In genomic region chr7:45980973-45981372, GRCh38 we compare ENCODE assay signal across 26 cellular contexts. TPM values are rescaled to one million over a fixed set of nuclear protein-coding genes. Genes with fewer than 3 reads are reported as not detected.
DNase-seq lines count a peak whose midpoint lies in the region; ATAC-seq and TF ChIP-seq lines count a peak whose summit lies in the region.
"Had no signal": no experiment of that assay in that cellular context is flagged by ENCODE, and none has a peak within 500 bp of the region (broad histone marks: within the 10 kb centered on the region; RNA-seq: fewer than 3 reads in every experiment).

No MANE protein-coding gene starts in this region.

- H3K27me3 ChIP-seq in SJSA1 (replicated peaks) (no peaks in the 10 kb centered on the region), smooth muscle cell (ENCODE audit: low read depth) (no peaks in the 10 kb centered on the region), body of pancreas (no peaks in the 10 kb centered on the region)
- H3K27me3 ChIP-seq: brain microvascular endothelial cell, hepatocyte, thyroid gland had no signal

- ATAC-seq in GM21737 (IDR thresholded peaks at IDR 0.05; ENCODE audit: unreplicated experiment) (no peak), body of pancreas (no peak)
- ATAC-seq in activated T-cell treated with anti-CD3 and anti-CD28 coated beads, Interleukin-2, amount 50 U/mL, for 4 hours: no peak
- ATAC-seq: esophagus mucosa; HepG2; left colon; stimulated activated naive CD8-positive, alpha-beta T cell treated with anti-CD3 and anti-CD28 coated beads, Interleukin-15, amount 100 ng/mL, for 72 hours had no signal

- no peak for TF ChIP-seq POLR2A in body of pancreas (IDR thresholded peaks at IDR 0.05)

- POLR2A ChIA-PET in GM10248 (lab: Yijun Ruan, JAX): no interaction called here

- H3K4me2 ChIP-seq in smooth muscle cell: no peak overlapping the region
- H3K4me2 ChIP-seq: hepatocyte had no signal

- no peak overlapping the region for H3K4me3 Mint-ChIP-seq in activated T-cell treated with anti-CD3 and anti-CD28 coated beads, Interleukin-2, amount 50 U/mL, for 4 hours
- H3K4me3 Mint-ChIP-seq: CD14-positive monocyte; stimulated activated naive CD8-positive, alpha-beta T cell treated with anti-CD3 and anti-CD28 coated beads, Interleukin-15, amount 100 ng/mL, for 72 hours had no signal

- peaks cover 4% of the 10 kb centered on the region for H3K9me3 Mint-ChIP-seq in activated T-cell treated with anti-CD3 and anti-CD28 coated beads, Interleukin-2, amount 50 U/mL, for 4 hours
- H3K9me3 Mint-ChIP-seq: stimulated activated naive CD8-positive, alpha-beta T cell treated with anti-CD3 and anti-CD28 coated beads, Interleukin-15, amount 100 ng/mL, for 72 hours had no signal

- TF ChIP-seq CTCF in GM10248 (IDR thresholded peaks at IDR 0.05; ENCODE audit: control extremely low read depth, extremely low read depth, low read depth, missing control alignments): no peak
- TF ChIP-seq CTCF in smooth muscle cell (IDR thresholded peaks at IDR 0.05; ENCODE audit: borderline replicate concordance, insufficient read depth, poor library complexity, severe bottlenecking): no peak
- TF ChIP-seq CTCF in body of pancreas (IDR thresholded peaks at IDR 0.05): no peak

- intact Hi-C loops in body of pancreas (cut with DNase I): no loop called here

- peaks cover 31% of the 10 kb centered on the region for H3F3A ChIP-seq in smooth muscle cell (ENCODE audit: low read depth)

- H3K36me3 ChIP-seq in SJSA1 (no peaks in the 10 kb centered on the region), smooth muscle cell (ENCODE audit: low read depth) (no peaks in the 10 kb centered on the region), body of pancreas (replicated peaks in 1 of 2; ENCODE audit: insufficient read depth in 1 of 2, low read depth in 2 of 2) (no peaks in the 10 kb centered on the region)
- H3K36me3 ChIP-seq: brain microvascular endothelial cell, thyroid gland had no signal

- H3K9me3 ChIP-seq in SJSA1 (replicated peaks) (peaks cover 6% of the 10 kb centered on the region; the same call in 1 of the 2 replicates), smooth muscle cell (replicated peaks; ENCODE audit: low read depth) (no peaks in the 10 kb centered on the region), body of pancreas (no peaks in the 10 kb centered on the region)
- H3K9me3 ChIP-seq: thyroid gland had no signal

- no peaks in the 10 kb centered on the region for H3K27me3 Mint-ChIP-seq in activated T-cell treated with anti-CD3 and anti-CD28 coated beads, Interleukin-2, amount 50 U/mL, for 4 hours (ENCODE audit: low read depth)

- WGBS in smooth muscle cell (ENCODE audit: low lambda C conversion rate): 90% methylated on average over 6 of the region's 6 CpGs
- 80 to 88% methylated on average over 6 of the region's 6 CpGs for WGBS in body of pancreas, 2 donors

- H3K79me2 ChIP-seq in smooth muscle cell (ENCODE audit: low read depth): no peaks in the 10 kb centered on the region
- H3K79me2 ChIP-seq: hepatocyte had no signal

- peak overlapping the region; percentile 4 for H2AFZ ChIP-seq in smooth muscle cell (ENCODE audit: low read depth)
- H2AFZ ChIP-seq: hepatocyte had no signal

- H3K4me1 Mint-ChIP-seq in activated T-cell treated with anti-CD3 and anti-CD28 coated beads, Interleukin-2, amount 50 U/mL, for 4 hours (ENCODE audit: low read depth): no peaks in the 10 kb centered on the region
- H3K4me1 Mint-ChIP-seq: CD14-positive monocyte had no signal

- H3K27ac ChIP-seq in SJSA1 (peak overlapping the region; percentile 98), smooth muscle cell (ENCODE audit: low read depth) (peak overlapping the region; percentile 100), body of pancreas (no peak overlapping the region)
- H3K27ac ChIP-seq: brain microvascular endothelial cell, hepatocyte, thyroid gland had no signal

- peak overlapping the region; percentile 64 for H3K9ac ChIP-seq in smooth muscle cell (ENCODE audit: low read depth)

- peak; percentile 3 for DNase-seq in GM10248 (ENCODE audit: extremely low spot score)
- no peak for DNase-seq in SJSA1 (ENCODE audit: low read depth in 1 of 2, low spot score in 2 of 2)
- DNase-seq in islet precursor cell: peak; percentile 53
- no peak for DNase-seq in smooth muscle cell (lab: John Stamatoyannopoulos, UW; ENCODE audit: unreplicated experiment)
- DNase-seq in body of pancreas: no peak
- no peak for DNase-seq in activated T-cell treated with anti-CD3 and anti-CD28 coated beads, Interleukin-2, amount 50 U/mL, for 4 hours
- DNase-seq: activated CD4-positive, alpha-beta T cell treated with anti-CD3 and anti-CD28 coated beads for 4 hours; activated T-cell treated with anti-CD3 and anti-CD28 coated beads, Interleukin-2, amount 50 U/mL, for 48 hours; DMS79 treated with DMSO at 0.1 percent for 48 hours; effector CD8-positive, alpha-beta T cell; foreskin melanocyte; Kasumi-1; left colon; NCI-H146; nucleus accumbens; small intestine; stimulated activated CD4-positive, alpha-beta T cell treated with anti-CD3 and anti-CD28 coated beads, Interleukin-1b, Interleukin-23, amount 100 ng/mL, for 48 hours; stimulated activated CD8-positive, alpha-beta memory T cell treated with anti-CD3 and anti-CD28 coated beads, Interleukin-4, amount 100 ng/mL, for 48 hours; stimulated activated naive CD8-positive, alpha-beta T cell treated with anti-CD3 and anti-CD28 coated beads, Interleukin-15, amount 100 ng/mL, for 72 hours had no signal

- peaks cover 45% of the 10 kb centered on the region for H3K4me1 ChIP-seq in SJSA1 (replicated peaks)
- H3K4me1 ChIP-seq in smooth muscle cell (ENCODE audit: low read depth): peaks cover 16% of the 10 kb centered on the region
- H3K4me1 ChIP-seq in body of pancreas: peaks cover 12% of the 10 kb centered on the region

- no peaks in the 10 kb centered on the region for H4K20me1 ChIP-seq in smooth muscle cell (ENCODE audit: low read depth)

- CTCF ChIA-PET in GM10248 (lab: Yijun Ruan, JAX): interaction anchor here (1.3 kb wide), 1 partner anchor 58 kb away, joined by 3 read pairs; no protein-coding TSS in a partner anchor

- H3K36me3 Mint-ChIP-seq in activated T-cell treated with anti-CD3 and anti-CD28 coated beads, Interleukin-2, amount 50 U/mL, for 4 hours (ENCODE audit: insufficient read depth): peaks cover 14% of the 10 kb centered on the region
- H3K36me3 Mint-ChIP-seq: CD14-positive monocyte had no signal

- H3K4me3 ChIP-seq in SJSA1: no peak overlapping the region
- H3K4me3 ChIP-seq in smooth muscle cell: no peak overlapping the region
- H3K4me3 ChIP-seq in body of pancreas: no peak overlapping the region
- H3K4me3 ChIP-seq: hepatocyte, thyroid gland had no signal

RNA-seq across cellular contexts. Expression of gene IGFBP3, which starts 59.9 kb away (rescaled TPM):
- total RNA-seq in SJSA1 (2014; rRNA removed; shearing (Covaris generic)): 101 and 118 TPM in 2 replicates
- total RNA-seq in smooth muscle cell (4,025 and 5,098 TPM in 2 replicates), body of pancreas (100 to 1,000 TPM; 100 to 405 TPM)
- polyA plus RNA-seq in smooth muscle cell: 1,776 and 1,956 TPM in 2 replicates
- under 1 TPM; 0.33 to 0.87 (median 0.48) TPM for total RNA-seq in activated T-cell treated with anti-CD3 and anti-CD28 coated beads, Interleukin-2, amount 50 U/mL, for 4 hours
- total RNA-seq: HepG2 had no signal

Comparison
In these comparisons a context has a peak if more than half of its experiments do, and no peak if none do; other contexts are left out.
1. DNase-seq: peak in GM10248 (single experiment) and islet precursor cell (single experiment); none in SJSA1 (0 of 2), smooth muscle cell (single experiment), body of pancreas (0 of 4) and activated T-cell treated with anti-CD3 and anti-CD28 coated beads, Interleukin-2, amount 50 U/mL, for 4 hours (single experiment).
2. H3K27ac ChIP-seq: peak in SJSA1 (single experiment) and smooth muscle cell (single experiment); none in body of pancreas (0 of 4).
3. RNA of gene IGFBP3, which starts 59.9 kb away (total RNA-seq): 4,025 to 5,098 TPM in smooth muscle cell, 100 to 405 TPM in body of pancreas and 101 to 118 TPM in SJSA1; 0.33 to 0.87 TPM in activated T-cell treated with anti-CD3 and anti-CD28 coated beads, Interleukin-2, amount 50 U/mL, for 4 hours; every median in the first group is over 10 times any median in the second.